Comparison of ENCODE assay signal across 12 cellular contexts in genomic region chr6:129317931-129318820, GRCh38.
DNase-seq lines count a peak whose midpoint lies in the region; ATAC-seq and TF ChIP-seq lines count a peak whose summit lies in the region.
"Had no signal": no experiment of that assay in that cellular context is flagged by ENCODE, and none has a peak within 500 bp of the region (broad histone marks: within the 10 kb centered on the region; RNA-seq: fewer than 3 reads in every experiment).

No MANE protein-coding gene starts in this region.

- H3K27ac ChIP-seq in 22Rv1 = peak overlapping the region; percentile 63
- H3K27ac ChIP-seq: BLaER1, uterus had no signal

- H3K4me3 Mint-ChIP-seq in HFFc6 = peak overlapping the region; percentile 50
- peak overlapping the region; percentile 46 for H3K4me3 Mint-ChIP-seq in WTC11

- H3K27ac Mint-ChIP-seq in HFFc6 (0 out of 2 replicates have a peak overlapping the region, but pooled peaks have one; percentile 0), WTC11 (peak overlapping the region; percentile 92)

- DNase-seq in HFFc6 = peak; percentile 18
- no peak for DNase-seq in WTC11 (ENCODE audit: low spot score)
- peak; percentile 90 for DNase-seq in iPS DF 19.7 (ENCODE audit: low read depth, low spot score)
- DNase-seq in activated naive CD4-positive, alpha-beta T cell (lab: John Stamatoyannopoulos, UW) = no peak
- no peak for DNase-seq in NCI-H345 (lab: John Stamatoyannopoulos, UW)
- DNase-seq: dermis blood vessel endothelial cell; stimulated activated CD4-positive, alpha-beta T cell treated with anti-CD3 and anti-CD28 coated beads, Interleukin-2, amount 100 ng/mL, for 24 hours had no signal

- H3K4me1 Mint-ChIP-seq in HFFc6 (ENCODE audit: low read depth) (peaks cover 30% of the 10 kb centered on the region), WTC11 (peaks cover 50% of the 10 kb centered on the region)

- H3K9me3 Mint-ChIP-seq in HFFc6 (no peaks in the 10 kb centered on the region), WTC11 (peaks cover 21% of the 10 kb centered on the region)

- H3K36me3 Mint-ChIP-seq in HFFc6 (ENCODE audit: low read depth) (no peaks in the 10 kb centered on the region), WTC11 (peaks cover 22% of the 10 kb centered on the region)

- H3K27me3 Mint-ChIP-seq in HFFc6 (ENCODE audit: insufficient read depth) (no peaks in the 10 kb centered on the region), WTC11 (ENCODE audit: low read depth) (peaks cover 14% of the 10 kb centered on the region)

- no peak for TF ChIP-seq CTCF in 22Rv1 (IDR thresholded peaks at IDR 0.05)
- no peak for TF ChIP-seq CTCF in HFFc6 (IDR thresholded peaks at IDR 0.05)
- no peak for TF ChIP-seq CTCF in WTC11 (IDR thresholded peaks at IDR 0.05)

- POLR2A ChIA-PET in WTC11 (lab: Charles Lee) = interaction anchor here (0.6 kb wide), 1 partner anchor 337 kb away, joined by 3 read pairs; no protein-coding TSS in a partner anchor

- ATAC-seq in WTC11 (peak; percentile 98), HG02852 (IDR thresholded peaks at IDR 0.05; ENCODE audit: unreplicated experiment) (no peak), HG03439 (IDR thresholded peaks at IDR 0.05; ENCODE audit: unreplicated experiment) (no peak)

- CTCF ChIA-PET in WTC11 (lab: Charles Lee) = no interaction called here

TF ChIP-seq in WTC11, 78 proteins besides CTCF, POLR2A, EP300 and RAD21 (continues in another document):
- no peak for TF ChIP-seq EMX1 (CRISPR knock-in tag; IDR thresholded peaks at IDR 0.05)
- TF ChIP-seq, protein P1, sequence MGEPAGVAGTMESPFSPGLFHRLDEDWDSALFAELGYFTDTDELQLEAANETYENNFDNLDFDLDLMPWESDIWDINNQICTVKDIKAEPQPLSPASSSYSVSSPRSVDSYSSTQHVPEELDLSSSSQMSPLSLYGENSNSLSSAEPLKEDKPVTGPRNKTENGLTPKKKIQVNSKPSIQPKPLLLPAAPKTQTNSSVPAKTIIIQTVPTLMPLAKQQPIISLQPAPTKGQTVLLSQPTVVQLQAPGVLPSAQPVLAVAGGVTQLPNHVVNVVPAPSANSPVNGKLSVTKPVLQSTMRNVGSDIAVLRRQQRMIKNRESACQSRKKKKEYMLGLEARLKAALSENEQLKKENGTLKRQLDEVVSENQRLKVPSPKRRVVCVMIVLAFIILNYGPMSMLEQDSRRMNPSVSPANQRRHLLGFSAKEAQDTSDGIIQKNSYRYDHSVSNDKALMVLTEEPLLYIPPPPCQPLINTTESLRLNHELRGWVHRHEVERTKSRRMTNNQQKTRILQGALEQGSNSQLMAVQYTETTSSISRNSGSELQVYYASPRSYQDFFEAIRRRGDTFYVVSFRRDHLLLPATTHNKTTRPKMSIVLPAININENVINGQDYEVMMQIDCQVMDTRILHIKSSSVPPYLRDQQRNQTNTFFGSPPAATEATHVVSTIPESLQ (CRISPR knock-in tag; IDR thresholded peaks at IDR 0.05) = no peak
- TF ChIP-seq ZNF121 (CRISPR knock-in tag; IDR thresholded peaks at IDR 0.05) = no peak
- TF ChIP-seq ERG (CRISPR knock-in tag; IDR thresholded peaks at IDR 0.05) = no peak
- TF ChIP-seq SMAD4 (CRISPR knock-in tag; IDR thresholded peaks at IDR 0.05) = no peak
- TF ChIP-seq, protein P2, sequence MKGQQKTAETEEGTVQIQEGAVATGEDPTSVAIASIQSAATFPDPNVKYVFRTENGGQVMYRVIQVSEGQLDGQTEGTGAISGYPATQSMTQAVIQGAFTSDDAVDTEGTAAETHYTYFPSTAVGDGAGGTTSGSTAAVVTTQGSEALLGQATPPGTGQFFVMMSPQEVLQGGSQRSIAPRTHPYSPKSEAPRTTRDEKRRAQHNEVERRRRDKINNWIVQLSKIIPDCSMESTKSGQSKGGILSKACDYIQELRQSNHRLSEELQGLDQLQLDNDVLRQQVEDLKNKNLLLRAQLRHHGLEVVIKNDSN (CRISPR knock-in tag; IDR thresholded peaks at IDR 0.05) = no peak
- peak; percentile 93 for TF ChIP-seq TEAD1 (CRISPR knock-in tag; IDR thresholded peaks at IDR 0.05)
- TF ChIP-seq JAZF1 (CRISPR knock-in tag; IDR thresholded peaks at IDR 0.05) = no peak
- no peak for TF ChIP-seq CBFB (CRISPR knock-in tag; IDR thresholded peaks at IDR 0.05; ENCODE audit: low read depth)
- no peak for TF ChIP-seq ZNF317 (CRISPR knock-in tag; IDR thresholded peaks at IDR 0.05; ENCODE audit: borderline replicate concordance, low read depth)
- TF ChIP-seq ELF4 (CRISPR knock-in tag; IDR thresholded peaks at IDR 0.05; ENCODE audit: low read depth) = no peak
- TF ChIP-seq NFYB (CRISPR knock-in tag; conservative IDR thresholded peaks at IDR 0.05; ENCODE audit: low read depth) = no peak
- TF ChIP-seq ZNF138 (CRISPR knock-in tag; conservative IDR thresholded peaks at IDR 0.05) = no peak
- peak; percentile 58; the same call in 1 of the 2 replicates for TF ChIP-seq TEAD4 (CRISPR knock-in tag; IDR thresholded peaks at IDR 0.05)
- peak; percentile 35; the same call in 1 of the 2 replicates for TF ChIP-seq AFF4 (CRISPR knock-in tag; IDR thresholded peaks at IDR 0.05; ENCODE audit: borderline replicate concordance)
- no peak for TF ChIP-seq ARID4B (CRISPR knock-in tag; IDR thresholded peaks at IDR 0.05; ENCODE audit: borderline replicate concordance)
- no peak for TF ChIP-seq MXD4 (CRISPR knock-in tag; IDR thresholded peaks at IDR 0.05; ENCODE audit: borderline replicate concordance)
- TF ChIP-seq ATF1 (CRISPR knock-in tag; IDR thresholded peaks at IDR 0.05) = no peak
- no peak for TF ChIP-seq ZNF263 (CRISPR knock-in tag; IDR thresholded peaks at IDR 0.05; ENCODE audit: low read depth)

Comparison
In these comparisons a context has a peak if more than half of its experiments do, and no peak if none do; other contexts are left out.
1. DNase-seq: peak in HFFc6 (single experiment) and iPS DF 19.7 (single experiment); none in WTC11 (single experiment), activated naive CD4-positive, alpha-beta T cell (0 of 4) and NCI-H345 (single experiment).